Comparison of ENCODE assay signal across 28 cellular contexts in genomic region chr17:80138856-80139426, GRCh38. TPM values are rescaled to one million over a fixed set of nuclear protein-coding genes. Genes with fewer than 3 reads are reported as not detected.
"Had no signal": no experiment of that assay in that cellular context is flagged by ENCODE, and none has a peak within 500 bp of the region (broad histone marks: within the 10 kb centered on the region; RNA-seq: fewer than 3 reads in every experiment).

No MANE protein-coding gene starts in this region.

- H3K27ac Mint-ChIP-seq: activated CD8-positive, alpha-beta T cell treated with anti-CD3 and anti-CD28 coated beads for 36 hours; activated naive CD4-positive, alpha-beta T cell treated with anti-CD3 and anti-CD28 coated beads, Interleukin-2, amount 10 ng/mL, durations not matched to agents 7 days and 5 days; T-helper 1 cell treated with Interleukin-12 subunit alpha and Interleukin-12 subunit beta and Interleukin-4 antibody, amounts not matched to agents 30 μg/mL and 1 μg/mL, for 36 hours had no signal

- H3K4me2 ChIP-seq: KMS-11 had no signal

- H3K27ac ChIP-seq: KMS-11, SJSA1 had no signal

- ATAC-seq: activated CD4-positive, CD25-positive, alpha-beta regulatory T cell treated with anti-CD3 and anti-CD28 coated beads, Interleukin-2, amount 50 U/mL, for 24 hours; activated CD8-positive, alpha-beta T cell treated with anti-CD3 and anti-CD28 coated beads for 36 hours; Panc1; SK-N-SH treated with all-trans-retinoic acid at 6 μM for 48 hours had no signal

- H3K9me3 ChIP-seq: SJSA1 had no signal

- H3K9me3 Mint-ChIP-seq: activated CD8-positive, alpha-beta T cell treated with anti-CD3 and anti-CD28 coated beads for 36 hours; activated naive CD4-positive, alpha-beta T cell treated with anti-CD3 and anti-CD28 coated beads, Interleukin-2, amount 10 ng/mL, durations not matched to agents 7 days and 5 days; activated naive CD8-positive, alpha-beta T cell treated with anti-CD3 and anti-CD28 coated beads for 36 hours; T-helper 1 cell treated with Interleukin-12 subunit alpha and Interleukin-12 subunit beta and Interleukin-4 antibody, amounts not matched to agents 30 μg/mL and 1 μg/mL, for 36 hours had no signal

- H3K9ac ChIP-seq: KMS-11 had no signal

- DNase-seq: activated CD4-positive, alpha-beta T cell treated with anti-CD3 and anti-CD28 coated beads for 4 hours; activated CD8-positive, alpha-beta T cell treated with anti-CD3 and anti-CD28 coated beads for 36 hours; activated gamma-delta T cell treated with Interleukin-2 at 50 U/mL for 16 hours; activated naive CD4-positive, alpha-beta T cell treated with anti-CD3 and anti-CD28 coated beads, Interleukin-2, amount 10 ng/mL, durations not matched to agents 7 days and 5 days; activated naive CD8-positive, alpha-beta T cell treated with anti-CD3 and anti-CD28 coated beads for 36 hours; activated T-cell treated with anti-CD3 and anti-CD28 coated beads for 4 hours; anterior cingulate cortex; NCI-H1092; NCI-H1417; NCI-H1930; NCI-H2107; NCI-H2171 treated with DMSO at 0.1 percent for 48 hours; NCI-H226; NCI-H526; NCI-H82; NK-92 treated with Interleukin-12 subunit alpha and Interleukin-12 subunit beta, amount 100 ng/mL, for 24 hours; OCI-M1; RPMI8226; SHP77; SW 1271 had no signal

- H3K27me3 Mint-ChIP-seq: activated CD8-positive, alpha-beta T cell treated with anti-CD3 and anti-CD28 coated beads for 36 hours; activated naive CD4-positive, alpha-beta T cell treated with anti-CD3 and anti-CD28 coated beads, Interleukin-2, amount 10 ng/mL, durations not matched to agents 7 days and 5 days; activated naive CD8-positive, alpha-beta T cell treated with anti-CD3 and anti-CD28 coated beads for 36 hours had no signal

- H3K4me3 Mint-ChIP-seq: activated CD8-positive, alpha-beta T cell treated with anti-CD3 and anti-CD28 coated beads for 36 hours; activated naive CD4-positive, alpha-beta T cell treated with anti-CD3 and anti-CD28 coated beads, Interleukin-2, amount 10 ng/mL, durations not matched to agents 7 days and 5 days; activated naive CD8-positive, alpha-beta T cell treated with anti-CD3 and anti-CD28 coated beads for 36 hours; T-helper 1 cell treated with Interleukin-12 subunit alpha and Interleukin-12 subunit beta and Interleukin-4 antibody, amounts not matched to agents 30 μg/mL and 1 μg/mL, for 36 hours had no signal

- H3K4me1 ChIP-seq: SJSA1 had no signal

- H3K4me3 ChIP-seq: SJSA1 had no signal

- H3K27me3 ChIP-seq: SJSA1 had no signal

RNA-seq across cellular contexts. Expression of gene CARD14, which starts 30.9 kb away (rescaled TPM):
- total RNA-seq: activated naive CD8-positive, alpha-beta T cell treated with anti-CD3 and anti-CD28 coated beads for 36 hours; cardiac septum; MCF 10A; SJSA1 had no signal
